Comparison of ENCODE assay signal across 16 cellular contexts in the genomic region with DNA sequence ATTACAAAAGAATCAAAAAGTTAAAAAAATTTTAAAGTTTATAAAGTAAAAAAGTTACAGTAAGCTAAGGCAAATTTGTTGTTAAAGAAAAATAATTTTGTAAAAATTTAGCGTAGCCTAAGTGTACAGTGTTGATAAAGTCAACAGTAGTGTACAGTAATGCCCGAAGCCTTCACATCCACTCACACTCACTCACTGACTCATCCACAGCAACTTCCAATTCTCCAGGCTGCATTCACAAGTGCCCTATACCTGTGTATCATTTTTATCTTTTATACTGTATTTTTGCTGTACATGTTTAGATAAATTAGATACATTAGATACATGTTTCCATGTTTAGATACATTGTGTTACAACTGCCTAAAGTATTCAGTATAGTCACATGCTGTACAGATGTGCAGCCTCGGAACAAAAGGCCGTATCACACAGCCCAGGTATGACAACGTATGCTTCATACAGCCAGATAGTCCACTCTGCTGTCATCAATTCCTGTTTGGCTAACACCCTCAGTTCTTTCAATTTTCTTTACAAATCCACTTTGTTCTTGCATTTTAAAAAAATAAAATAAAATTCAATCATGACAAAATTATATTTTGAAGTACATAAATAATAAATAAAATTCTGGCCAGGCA.
DNase-seq lines count a peak whose midpoint lies in the region; ATAC-seq and TF ChIP-seq lines count a peak whose summit lies in the region.
"Had no signal": no experiment of that assay in that cellular context is flagged by ENCODE, and none has a peak within 500 bp of the region (broad histone marks: within the 10 kb centered on the region; RNA-seq: fewer than 3 reads in every experiment).

No MANE protein-coding gene starts in this region.

- H3K14ac ChIP-seq in mesenchymal stem cell (ENCODE audit: low read length in 2 of 2), result no peak overlapping the region

- H3K4ac ChIP-seq in mesenchymal stem cell (ENCODE audit: low read depth in 1 of 2, low read length in 2 of 2), result no peak overlapping the region

- H3K4me2 ChIP-seq in PC-3 (ENCODE audit: low read length) (peak overlapping the region; percentile 55), mammary epithelial cell (ENCODE audit: insufficient read depth, low read depth, low read length) (no peak overlapping the region), mesenchymal stem cell (ENCODE audit: low read length, poor library complexity, severe bottlenecking) (no peak overlapping the region)

- no peak overlapping the region for H2AK5ac ChIP-seq in mesenchymal stem cell (ENCODE audit: low read length, severe bottlenecking)

- H3K4me1 ChIP-seq in PC-3 (ENCODE audit: insufficient read depth, low read length) (0 out of 2 replicates have a peak, but pooled peaks cover 3% of the 10 kb centered on the region), mammary epithelial cell (ENCODE audit: insufficient read depth, low read length) (no peaks in the 10 kb centered on the region), mesenchymal stem cell (ENCODE audit: control insufficient read depth, insufficient read depth, low read depth, low read length) (peaks cover 3% of the 10 kb centered on the region)

- ATAC-seq in PC-3 (peak; percentile 100), GM19397 (IDR thresholded peaks at IDR 0.05; ENCODE audit: unreplicated experiment) (no peak)

- H3F3A ChIP-seq in PC-3 (ENCODE audit: low read length, unreplicated experiment), result peaks cover 4% of the 10 kb centered on the region

- peak; percentile 77 for DNase-seq in ELR (ENCODE audit: low read depth)
- DNase-seq in PC-3, result peak; percentile 58
- peak; percentile 30 for DNase-seq in mammary epithelial cell
- peak; percentile 23 for DNase-seq in mesenchymal stem cell
- DNase-seq in GM20000 (ENCODE audit: low spot score), result no peak
- no peak for DNase-seq in ACHN
- DNase-seq in NCI-H2029 (lab: John Stamatoyannopoulos, UW), result no peak
- DNase-seq: Calu3; CD4-positive, CD25-positive, alpha-beta regulatory T cell; DMS79; NCI-H1436 treated with DMSO at 0.1 percent for 48 hours; NCI-H2081 treated with DMSO at 0.1 percent for 48 hours; NCI-H2227 treated with DMSO at 0.1 percent for 48 hours; NCI-H526 treated with DMSO at 0.1 percent for 48 hours had no signal

- H2BK120ac ChIP-seq in mesenchymal stem cell (ENCODE audit: low read depth, low read length), result no peak overlapping the region

- 93% methylated on average over 5 of the region's 5 CpGs for WGBS in mammary epithelial cell (ENCODE audit: low coverage, missing lambda C conversion rate)
- 87% methylated on average over 5 of the region's 5 CpGs for WGBS in mesenchymal stem cell

- POLR2A ChIA-PET in PC-3 (lab: Charles Lee; ENCODE audit: unreplicated experiment), result interaction anchor here (0.6 to 0.7 kb wide), 2 partner anchors 20 to 80 kb away, joined by 6 to 16 read pairs; no protein-coding TSS in a partner anchor

- intact Hi-C loops in PC-3 (cut with micrococcal nuclease) (no loop called here), mammary epithelial cell (cut with micrococcal nuclease) (no loop called here)

- H3K27ac ChIP-seq in PC-3 (ENCODE audit: low read length) (no peak overlapping the region), mammary epithelial cell (ENCODE audit: insufficient read depth, low read depth, low read length) (no peak overlapping the region), mesenchymal stem cell (ENCODE audit: low read length, poor library complexity, severe bottlenecking) (no peak overlapping the region)
- H3K27ac ChIP-seq: SK-N-MC had no signal

- H3K79me2 ChIP-seq in PC-3 (ENCODE audit: low read length) (peaks cover 34% of the 10 kb centered on the region), mammary epithelial cell (ENCODE audit: insufficient read depth, low read length) (peaks cover 52% of the 10 kb centered on the region)

- no peak overlapping the region for H2BK5ac ChIP-seq in mesenchymal stem cell (ENCODE audit: low read depth, low read length, poor library complexity, severe bottlenecking)

- BruUV-seq in PC-3 (replicated peaks; lab: Mats Ljungman, UMichigan) (no TSS peak), mammary epithelial cell (replicated peaks; lab: Mats Ljungman, UMichigan) (no TSS peak)

- dilution Hi-C loops in mammary epithelial cell (cut with HindIII; ENCODE audit: low sequenced_read_pairs), result no loop called here

- no peak for TF ChIP-seq CTCF in PC-3 (conservative IDR thresholded peaks at IDR 0.05; ENCODE audit: low read depth, low read length)
- no peak for TF ChIP-seq CTCF in mammary epithelial cell (conservative IDR thresholded peaks at IDR 0.05 in 1 of 2, IDR thresholded peaks at IDR 0.05 in 1 of 2; ENCODE audit: extremely low read depth in 1 of 2, insufficient read depth in 1 of 2, low read depth in 1 of 2, low read length in 2 of 2)
- no peak for TF ChIP-seq CTCF in GM20000 (IDR thresholded peaks at IDR 0.05; ENCODE audit: extremely low read depth, missing control alignments)

- H3K36me3 ChIP-seq in PC-3 (ENCODE audit: low read depth, low read length) (no peaks in the 10 kb centered on the region), mammary epithelial cell (ENCODE audit: insufficient read depth, low read length) (no peaks in the 10 kb centered on the region), mesenchymal stem cell (ENCODE audit: control insufficient read depth in 1 of 2, insufficient read depth in 2 of 2, low read depth in 1 of 2, low read length in 2 of 2) (no peaks in the 10 kb centered on the region)

- H3K9ac ChIP-seq in PC-3 (ENCODE audit: low read length) (no peak overlapping the region), mammary epithelial cell (ENCODE audit: insufficient read depth, low read length) (no peak overlapping the region), mesenchymal stem cell (ENCODE audit: low read length) (no peak overlapping the region)

- peaks cover 21% of the 10 kb centered on the region for H3K79me1 ChIP-seq in mesenchymal stem cell (replicated peaks; ENCODE audit: low read length, poor library complexity, severe bottlenecking)

- H4K91ac ChIP-seq in mesenchymal stem cell (ENCODE audit: low read length), result no peak overlapping the region

- H3K27me3 ChIP-seq in PC-3 (ENCODE audit: low read length) (no peaks in the 10 kb centered on the region), mammary epithelial cell (ENCODE audit: insufficient read depth, low read length) (no peaks in the 10 kb centered on the region), mesenchymal stem cell (ENCODE audit: control insufficient read depth in 1 of 2, insufficient read depth in 1 of 2, low read length in 2 of 2) (no peaks in the 10 kb centered on the region)

- H2AFZ ChIP-seq in PC-3 (ENCODE audit: low read length), result no peak overlapping the region
- no peak overlapping the region for H2AFZ ChIP-seq in mammary epithelial cell (ENCODE audit: low read depth, low read length)
- no peak overlapping the region for H2AFZ ChIP-seq in mesenchymal stem cell (ENCODE audit: low read depth, low read length)

- no peaks in the 10 kb centered on the region for H3K9me3 ChIP-seq in PC-3 (ENCODE audit: low read length)
- no peaks in the 10 kb centered on the region for H3K9me3 ChIP-seq in mammary epithelial cell (replicated peaks; ENCODE audit: insufficient read depth, low read length)
- H3K9me3 ChIP-seq in mesenchymal stem cell (ENCODE audit: control insufficient read depth, low read length), result no peaks in the 10 kb centered on the region

- no peak overlapping the region for H3K18ac ChIP-seq in mesenchymal stem cell (ENCODE audit: low read depth in 1 of 2, low read length in 2 of 2)

- no peak overlapping the region for H3K4me3 ChIP-seq in PC-3 (ENCODE audit: low read length)
- no peak overlapping the region for H3K4me3 ChIP-seq in mammary epithelial cell (replicated peaks in 1 of 3; ENCODE audit: insufficient read depth in 1 of 3, low read depth in 2 of 3, low read length in 3 of 3)
- no peak overlapping the region for H3K4me3 ChIP-seq in mesenchymal stem cell (ENCODE audit: insufficient read depth in 1 of 2, low read depth in 1 of 2, low read length in 2 of 2)
- H3K4me3 ChIP-seq: SK-N-MC had no signal

- no peak overlapping the region for H2BK15ac ChIP-seq in mesenchymal stem cell (ENCODE audit: low read depth, poor library complexity, severe bottlenecking)

- no peak overlapping the region for H3K23ac ChIP-seq in mesenchymal stem cell (ENCODE audit: low read length in 2 of 2)

- H4K20me1 ChIP-seq in PC-3 (ENCODE audit: low read length) (no peaks in the 10 kb centered on the region), mammary epithelial cell (ENCODE audit: insufficient read depth, low read length) (no peaks in the 10 kb centered on the region)

- no peak overlapping the region for H2BK12ac ChIP-seq in mesenchymal stem cell (ENCODE audit: low read length in 2 of 2)

- CTCF ChIA-PET in PC-3 (lab: Charles Lee), result interaction anchor here (0.7 kb wide), 1 partner anchor 318 kb away, joined by 14 read pairs; no protein-coding TSS in a partner anchor
- CTCF ChIA-PET in mammary epithelial cell (lab: Charles Lee; ENCODE audit: low non-redundant PET), result interaction anchor here (0.6 kb wide), 1 partner anchor 17 kb away, joined by 5 read pairs; no protein-coding TSS in a partner anchor

- no peaks in the 10 kb centered on the region for H3K9me2 ChIP-seq in PC-3 (replicated peaks; ENCODE audit: low read length)

- no peak overlapping the region for H4K8ac ChIP-seq in mesenchymal stem cell (ENCODE audit: low read length)

- in situ Hi-C loops in mammary epithelial cell (cut with MboI; ENCODE audit: low sequenced_read_pairs in 2 of 2) (no loop called here), ACHN (cut with HindIII; ENCODE audit: low pct_ligation_motif_present, low pct_unique_long_range_greater_than_20kb, low sequenced_read_pairs) (no loop called here)

Comparison
In these comparisons a context has a peak if more than half of its experiments do, and no peak if none do; other contexts are left out.
1. DNase-seq: peak in ELR (single experiment), PC-3 (single experiment), mammary epithelial cell (single experiment) and mesenchymal stem cell (single experiment); none in GM20000 (single experiment), ACHN (single experiment) and NCI-H2029 (single experiment).